4 cellular contexts compared by ENCODE assay signal in genomic region chr12:56417739-56418138, GRCh38.
TF ChIP-seq lines count a peak whose summit lies in the region.

No MANE protein-coding gene starts in this region.

TF ChIP-seq in SK-N-SH, 30 proteins besides CTCF, POLR2A, EP300 and RAD21:
- TF ChIP-seq IRF3 (IDR thresholded peaks at IDR 0.05; ENCODE audit: low read depth, low read length) (no peak), JUND (IDR thresholded peaks at IDR 0.05) (no peak), FOSL2 (IDR thresholded peaks at IDR 0.05; ENCODE audit: borderline replicate concordance, low read depth) (no peak), REST (IDR thresholded peaks at IDR 0.05; ENCODE audit: low read depth, low read length) (0 out of 2 replicates have a peak, but pooled peaks have one; percentile 50), TCF12 (IDR thresholded peaks at IDR 0.05) (no peak), TEAD4 (IDR thresholded peaks at IDR 0.05; ENCODE audit: borderline replicate concordance, insufficient read depth) (no peak)

TF ChIP-seq in SK-N-SH treated with all-trans-retinoic acid at 6 μM for 48 hours, 23 proteins besides CTCF, POLR2A, EP300 and RAD21 (continued from another document):
- no peak for TF ChIP-seq TOX (CRISPR knock-in tag; IDR thresholded peaks at IDR 0.05; ENCODE audit: borderline replicate concordance)
- TF ChIP-seq TCF4 (CRISPR knock-in tag; IDR thresholded peaks at IDR 0.05; ENCODE audit: borderline replicate concordance) = no peak
- TF ChIP-seq PPARA (CRISPR knock-in tag; IDR thresholded peaks at IDR 0.05; ENCODE audit: borderline replicate concordance) = no peak
- no peak for TF ChIP-seq ZNF565 (CRISPR knock-in tag; conservative IDR thresholded peaks at IDR 0.05; ENCODE audit: low read depth)
- no peak for TF ChIP-seq SNAI2 (CRISPR knock-in tag; IDR thresholded peaks at IDR 0.05)
- no peak for TF ChIP-seq RARB (CRISPR knock-in tag; IDR thresholded peaks at IDR 0.05)
- no peak for TF ChIP-seq ZFP3 (CRISPR knock-in tag; IDR thresholded peaks at IDR 0.05)
- no peak for TF ChIP-seq PATZ1 (CRISPR knock-in tag; IDR thresholded peaks at IDR 0.05; ENCODE audit: borderline replicate concordance)
- TF ChIP-seq ZFP30 (CRISPR knock-in tag; IDR thresholded peaks at IDR 0.05) = no peak
- no peak for TF ChIP-seq GLIS3 (CRISPR knock-in tag; IDR thresholded peaks at IDR 0.05)
- TF ChIP-seq OSR1 (CRISPR knock-in tag; IDR thresholded peaks at IDR 0.05) = no peak

TF ChIP-seq in HEK293, 187 proteins besides CTCF, POLR2A, EP300 and RAD21:
- TF ChIP-seq ZNF518A (tag by site-specific recombination; conservative IDR thresholded peaks at IDR 0.05; ENCODE audit: low read depth) (no peak), REST (tag by site-specific recombination; IDR thresholded peaks at IDR 0.05) (peak; percentile 86)

TF ChIP-seq in Ishikawa, 13 proteins besides CTCF, POLR2A, EP300 and RAD21:
- TF ChIP-seq REST (IDR thresholded peaks at IDR 0.05; ENCODE audit: low read depth) = peak; percentile 58
- no peak for TF ChIP-seq FOXM1 (IDR thresholded peaks at IDR 0.05; ENCODE audit: borderline replicate concordance, low read depth)
